In genomic region chr11:1608363-1608762, GRCh38 we compare ENCODE assay signal across 21 cellular contexts. TPM values are rescaled to one million over a fixed set of nuclear protein-coding genes. Genes with fewer than 3 reads are reported as not detected.
DNase-seq lines count a peak whose midpoint lies in the region; TF ChIP-seq lines count a peak whose summit lies in the region.
"Had no signal": no experiment of that assay in that cellular context is flagged by ENCODE, and none has a peak within 500 bp of the region (broad histone marks: within the 10 kb centered on the region; RNA-seq: fewer than 3 reads in every experiment).

TSS of gene KRTAP5-3 (minus strand) at chr11:1608463. CDS start at chr11:1608385, 78 bp downstream.

- TF ChIP-seq CTCF in spleen (IDR thresholded peaks at IDR 0.05 in 8 of 11, conservative IDR thresholded peaks at IDR 0.05 in 3 of 11): no peak
- TF ChIP-seq CTCF in endothelial cell (IDR thresholded peaks at IDR 0.05; ENCODE audit: unreplicated experiment): no peak

- H3K36me3 Mint-ChIP-seq in T-helper 2 cell treated with Interferon-gamma antibody and Interleukin-4, amounts not matched to agents 5 μg/mL and 100 μg/mL, for 36 hours (ENCODE audit: low read depth): no peaks in the 10 kb centered on the region
- peaks cover 8% of the 10 kb centered on the region for H3K36me3 Mint-ChIP-seq in endothelial cell (ENCODE audit: low read depth, unreplicated experiment)
- H3K36me3 Mint-ChIP-seq: CD4-positive, alpha-beta memory T cell had no signal

- H3K9ac ChIP-seq in NT2/D1 (ENCODE audit: insufficient read length, low read depth): peak within 1 kb of the TSS; percentile 33

- H3K9me3 ChIP-seq in NT2/D1 (ENCODE audit: insufficient read depth, low read length) (no peaks in the 10 kb centered on the region), spleen (no peaks in the 10 kb centered on the region)
- H3K9me3 ChIP-seq: BE2C had no signal

- H3K36me3 ChIP-seq in NT2/D1 (ENCODE audit: insufficient read depth, insufficient read length, low read length) (no peaks in the 10 kb centered on the region), spleen (no peaks in the 10 kb centered on the region)
- H3K36me3 ChIP-seq: BE2C had no signal

- H3K4me1 Mint-ChIP-seq in T-helper 2 cell treated with Interferon-gamma antibody and Interleukin-4, amounts not matched to agents 5 μg/mL and 100 μg/mL, for 36 hours (ENCODE audit: low read depth): peaks cover 2% of the 10 kb centered on the region
- H3K4me1 Mint-ChIP-seq in endothelial cell (ENCODE audit: unreplicated experiment): no peaks in the 10 kb centered on the region

- intact Hi-C loops in spleen (cut with DNase I; ENCODE audit: low total_unique reads): no loop called here

- H3K4me3 Mint-ChIP-seq in T-helper 2 cell treated with Interferon-gamma antibody and Interleukin-4, amounts not matched to agents 5 μg/mL and 100 μg/mL, for 36 hours: no peak within 1 kb of the TSS
- no peak within 1 kb of the TSS for H3K4me3 Mint-ChIP-seq in endothelial cell (ENCODE audit: unreplicated experiment)

- H3K27ac Mint-ChIP-seq in T-helper 2 cell treated with Interferon-gamma antibody and Interleukin-4, amounts not matched to agents 5 μg/mL and 100 μg/mL, for 36 hours: peak within 1 kb of the TSS; percentile 35
- no peak within 1 kb of the TSS for H3K27ac Mint-ChIP-seq in endothelial cell (ENCODE audit: unreplicated experiment)

- H3K27me3 ChIP-seq in NT2/D1 (ENCODE audit: insufficient read depth, insufficient read length) (peaks cover 30% of the 10 kb centered on the region), spleen (replicated peaks in 1 of 7) (peaks cover 0 to 40% (median 0%) of the 10 kb centered on the region in 7 donors)
- H3K27me3 ChIP-seq: BE2C had no signal

- whole genome bisulfite sequencing in spleen, 5 donors: 68 to 81% (median 77%) methylated on average over 4 of the region's 4 CpGs

- H3K27ac ChIP-seq in spleen: no peak within 1 kb of the TSS
- H3K27ac ChIP-seq: SK-N-MC had no signal

- H3K9me3 Mint-ChIP-seq in T-helper 2 cell treated with Interferon-gamma antibody and Interleukin-4, amounts not matched to agents 5 μg/mL and 100 μg/mL, for 36 hours: no peaks in the 10 kb centered on the region
- H3K9me3 Mint-ChIP-seq in endothelial cell (ENCODE audit: unreplicated experiment): no peaks in the 10 kb centered on the region
- H3K9me3 Mint-ChIP-seq: CD4-positive, alpha-beta memory T cell had no signal

- peaks cover 10% of the 10 kb centered on the region for H3K4me1 ChIP-seq in NT2/D1 (ENCODE audit: insufficient read depth, insufficient read length)
- no peaks in the 10 kb centered on the region for H3K4me1 ChIP-seq in spleen
- H3K4me1 ChIP-seq: BE2C had no signal

- peaks cover 14% of the 10 kb centered on the region for H3K27me3 Mint-ChIP-seq in T-helper 2 cell treated with Interferon-gamma antibody and Interleukin-4, amounts not matched to agents 5 μg/mL and 100 μg/mL, for 36 hours (ENCODE audit: low read depth)
- peaks cover 3% of the 10 kb centered on the region for H3K27me3 Mint-ChIP-seq in endothelial cell (ENCODE audit: unreplicated experiment)

- H3K4me3 ChIP-seq in NT2/D1 (ENCODE audit: insufficient read length, low read depth) (no peak within 1 kb of the TSS), spleen (no peak within 1 kb of the TSS)
- H3K4me3 ChIP-seq: SK-N-MC had no signal

- no peak for TF ChIP-seq POLR2A in spleen (IDR thresholded peaks at IDR 0.05)

- peak; percentile 17 for DNase-seq in NCI-H146 (lab: John Stamatoyannopoulos, UW)
- no peak for DNase-seq in NCI-H146 treated with DMSO at 0.1 percent for 48 hours (lab: John Stamatoyannopoulos, UW; ENCODE audit: unreplicated experiment)
- DNase-seq in T-helper 2 cell treated with Interferon-gamma antibody and Interleukin-4, amounts not matched to agents 5 μg/mL and 100 μg/mL, for 36 hours (ENCODE audit: low spot score): no peak
- DNase-seq in T-helper 2 cell: no peak
- no peak for DNase-seq in NT2/D1 (ENCODE audit: low read depth, low spot score)
- peak; percentile 18 for DNase-seq in spleen
- DNase-seq in endothelial cell (ENCODE audit: low spot score): no peak
- DNase-seq in SHP77 treated with DMSO at 0.1 percent for 48 hours (lab: John Stamatoyannopoulos, UW): no peak
- DNase-seq: BE2C; CD4-positive, alpha-beta memory T cell; DMS79; MM.1S; NCI-H1092; NCI-H1694 treated with DMSO at 0.1 percent for 48 hours; NCI-H2227 treated with DMSO at 0.1 percent for 48 hours; NCI-H526 treated with DMSO at 0.1 percent for 48 hours; OCI-M1; Right ventricle myocardium superior had no signal

RNA-seq across cellular contexts. Expression of gene KRTAP5-3, which starts in this region (rescaled TPM):
- total RNA-seq in spleen: not detected
- polyA plus RNA-seq in spleen: not detected
- not detected for total RNA-seq in endothelial cell (ENCODE audit: unreplicated experiment)
- total RNA-seq: A172; CD4-positive, alpha-beta memory T cell; LHCN-M2; Right ventricle myocardium superior had no signal
- polyA plus RNA-seq: CD4-positive, alpha-beta memory T cell had no signal

Comparison
In these comparisons a context has a peak if more than half of its experiments do, and no peak if none do; other contexts are left out.
1. Peak in DNase-seq in spleen; RNA of the gene not detected or under 1 TPM.